Comparison of ENCODE assay signal across 10 cellular contexts in genomic region chr16:14636951-14637240, GRCh38. TPM values are rescaled to one million over a fixed set of nuclear protein-coding genes. Genes with fewer than 3 reads are reported as not detected.
"Had no signal": no experiment of that assay in that cellular context is flagged by ENCODE, and none has a peak within 500 bp of the region (broad histone marks: within the 10 kb centered on the region; RNA-seq: fewer than 3 reads in every experiment).

No MANE protein-coding gene starts in this region.

RNA-seq across cellular contexts. Expression of gene PLA2G10, which starts 57.2 kb away (rescaled TPM):
- total RNA-seq: activated CD4-positive, alpha-beta T cell treated with anti-CD3 and anti-CD28 coated beads for 36 hours; activated naive CD8-positive, alpha-beta T cell treated with anti-CD3 and anti-CD28 coated beads for 36 hours; cardiac septum; dermis microvascular lymphatic vessel endothelial cell; epithelial cell of proximal tubule; fibroblast of lung; liver; occipital lobe; SK-MEL-5; tibial nerve had no signal
- polyA plus RNA-seq: fibroblast of lung, liver had no signal
